ENCODE assay signal across 21 cellular contexts in genomic region chr20:51087306-51087705, GRCh38.
DNase-seq lines count a peak whose midpoint lies in the region; ATAC-seq and TF ChIP-seq lines count a peak whose summit lies in the region.
"Had no signal": no experiment of that assay in that cellular context is flagged by ENCODE, and none has a peak within 500 bp of the region (broad histone marks: within the 10 kb centered on the region; RNA-seq: fewer than 3 reads in every experiment).

No MANE protein-coding gene starts in this region.

- H3K27me3 Mint-ChIP-seq in endodermal cell (ENCODE audit: insufficient read depth) = no peaks in the 10 kb centered on the region
- peaks cover 26% of the 10 kb centered on the region for H3K27me3 Mint-ChIP-seq in nephron progenitor cell (ENCODE audit: low read depth, poor library complexity)

- H3K4me3 Mint-ChIP-seq in endodermal cell = no peak overlapping the region
- H3K4me3 Mint-ChIP-seq in nephron progenitor cell = no peak overlapping the region
- H3K4me3 Mint-ChIP-seq: CD4-positive, alpha-beta memory T cell; H9 had no signal

- H3K9me3 Mint-ChIP-seq in endodermal cell (no peaks in the 10 kb centered on the region), nephron progenitor cell (no peaks in the 10 kb centered on the region)
- H3K9me3 Mint-ChIP-seq: CD4-positive, alpha-beta memory T cell; H9 had no signal

- TF ChIP-seq CTCF in OCI-LY7 (conservative IDR thresholded peaks at IDR 0.05; ENCODE audit: low read length) (no peak), endodermal cell (conservative IDR thresholded peaks at IDR 0.05) (no peak), nephron progenitor cell (IDR thresholded peaks at IDR 0.05) (no peak)

- H3K9me3 ChIP-seq in OCI-LY7 (ENCODE audit: low read length) (no peaks in the 10 kb centered on the region), endodermal cell (ENCODE audit: control insufficient read depth, low read length) (no peaks in the 10 kb centered on the region)

- no peak for DNase-seq in OCI-LY7 (ENCODE audit: low spot score)
- peak; percentile 50 for DNase-seq in endodermal cell
- no peak for DNase-seq in nephron progenitor cell
- no peak for DNase-seq in midbrain (lab: John Stamatoyannopoulos, UW)
- DNase-seq in MV-4-11 (lab: John Stamatoyannopoulos, UW) = no peak
- DNase-seq in mucosa of gallbladder (ENCODE audit: low spot score) = no peak
- DNase-seq: Calu3; CD4-positive, alpha-beta memory T cell; DMS153; H9; IMR-90; NCI-H1105; NCI-H146; NCI-H2029; NCI-H2171 treated with DMSO at 0.1 percent for 48 hours; NCI-H446 treated with DMSO at 0.1 percent for 48 hours; NCI-H526 treated with DMSO at 0.1 percent for 48 hours; Right ventricle myocardium superior had no signal

- H3K27ac Mint-ChIP-seq in endodermal cell = peak overlapping the region; percentile 62
- H3K27ac Mint-ChIP-seq in nephron progenitor cell = peak overlapping the region; percentile 12
- H3K27ac Mint-ChIP-seq: CD4-positive, alpha-beta memory T cell had no signal

- no peaks in the 10 kb centered on the region for H3K9me2 ChIP-seq in OCI-LY7 (ENCODE audit: insufficient read depth, low read length)

- intact Hi-C loops in OCI-LY7 (cut with micrococcal nuclease; ENCODE audit: unreplicated experiment) = no loop called here

- no peaks in the 10 kb centered on the region for H3K36me3 Mint-ChIP-seq in endodermal cell (ENCODE audit: low read depth)
- H3K36me3 Mint-ChIP-seq in nephron progenitor cell (ENCODE audit: low read depth) = no peaks in the 10 kb centered on the region
- H3K36me3 Mint-ChIP-seq: CD4-positive, alpha-beta memory T cell had no signal

- peaks cover 63% of the 10 kb centered on the region for H3K4me1 Mint-ChIP-seq in endodermal cell
- peaks cover 25% of the 10 kb centered on the region for H3K4me1 Mint-ChIP-seq in nephron progenitor cell

- ATAC-seq in HG03039 (IDR thresholded peaks at IDR 0.05; ENCODE audit: unreplicated experiment) = no peak

- no peaks in the 10 kb centered on the region for H4K20me1 ChIP-seq in OCI-LY7 (ENCODE audit: insufficient read depth, low read length)
- H4K20me1 ChIP-seq: BLaER1 treated with 17β-estradiol and CSF1 and Interleukin-3, amounts not matched to agents 10 nM and 100 nM had no signal

- POLR2A ChIA-PET in OCI-LY7 (lab: Charles Lee) = no interaction called here

- H3K27me3 ChIP-seq in endodermal cell (ENCODE audit: control insufficient read depth, insufficient read depth, low read length, poor library complexity, severe bottlenecking) = no peaks in the 10 kb centered on the region
- H3K27me3 ChIP-seq: BLaER1 treated with 17β-estradiol and CSF1 and Interleukin-3, amounts not matched to agents 10 nM and 100 nM had no signal

- CTCF ChIA-PET in OCI-LY7 (lab: Charles Lee; ENCODE audit: unreplicated experiment) = no interaction called here

- 0 out of 2 replicates have a peak overlapping the region, but pooled peaks have one; percentile 15 for H2AFZ ChIP-seq in OCI-LY7 (ENCODE audit: low read length)

- BruUV-seq in OCI-LY7 (replicated peaks; lab: Mats Ljungman, UMichigan) = no TSS peak

- H3K79me2 ChIP-seq in OCI-LY7 (ENCODE audit: insufficient read depth, low read depth, low read length) = no peaks in the 10 kb centered on the region

- H3K4me1 ChIP-seq in OCI-LY7 (ENCODE audit: insufficient read depth, low read length, poor library complexity, severe bottlenecking) = no peaks in the 10 kb centered on the region
- peaks cover 31% of the 10 kb centered on the region for H3K4me1 ChIP-seq in endodermal cell (ENCODE audit: control insufficient read depth, insufficient read depth, low read length)

- H3K27ac ChIP-seq in OCI-LY7 (ENCODE audit: low read depth, low read length, poor library complexity, severe bottlenecking) (no peak overlapping the region), endodermal cell (ENCODE audit: low read depth, low read length) (peak overlapping the region; percentile 21)
- H3K27ac ChIP-seq: BLaER1 treated with 17β-estradiol and CSF1 and Interleukin-3, amounts not matched to agents 10 nM and 100 nM; KMS-11 had no signal

- 83 to 100% methylated on average over 2 to 4 of the region's 4 CpGs for WGBS in endodermal cell (ENCODE audit: insufficient coverage in 1 of 2, insufficient read length in 1 of 2), 2 experiments

- no peak overlapping the region for H3K9ac ChIP-seq in endodermal cell (ENCODE audit: extremely low read depth, low read length, poor library complexity, severe bottlenecking)
- H3K9ac ChIP-seq: BLaER1 treated with 17β-estradiol and CSF1 and Interleukin-3, amounts not matched to agents 10 nM and 100 nM; KMS-11 had no signal

- H3K36me3 ChIP-seq in OCI-LY7 (ENCODE audit: insufficient read depth, low read length) = no peaks in the 10 kb centered on the region
- no peaks in the 10 kb centered on the region for H3K36me3 ChIP-seq in endodermal cell (ENCODE audit: control insufficient read depth, insufficient read depth, low read length)
- H3K36me3 ChIP-seq: BLaER1 treated with 17β-estradiol and CSF1 and Interleukin-3, amounts not matched to agents 10 nM and 100 nM had no signal

- H3K4me3 ChIP-seq in OCI-LY7 (ENCODE audit: low read depth, low read length, poor library complexity, severe bottlenecking) (no peak overlapping the region), endodermal cell (ENCODE audit: low read length) (no peak overlapping the region)
- H3K4me3 ChIP-seq: BLaER1 treated with 17β-estradiol and CSF1 and Interleukin-3, amounts not matched to agents 10 nM and 100 nM had no signal

- no peak overlapping the region for H3K4me2 ChIP-seq in OCI-LY7 (ENCODE audit: low read length)
- H3K4me2 ChIP-seq: KMS-11 had no signal
